8 cellular contexts compared by ENCODE assay signal in the genomic region with DNA sequence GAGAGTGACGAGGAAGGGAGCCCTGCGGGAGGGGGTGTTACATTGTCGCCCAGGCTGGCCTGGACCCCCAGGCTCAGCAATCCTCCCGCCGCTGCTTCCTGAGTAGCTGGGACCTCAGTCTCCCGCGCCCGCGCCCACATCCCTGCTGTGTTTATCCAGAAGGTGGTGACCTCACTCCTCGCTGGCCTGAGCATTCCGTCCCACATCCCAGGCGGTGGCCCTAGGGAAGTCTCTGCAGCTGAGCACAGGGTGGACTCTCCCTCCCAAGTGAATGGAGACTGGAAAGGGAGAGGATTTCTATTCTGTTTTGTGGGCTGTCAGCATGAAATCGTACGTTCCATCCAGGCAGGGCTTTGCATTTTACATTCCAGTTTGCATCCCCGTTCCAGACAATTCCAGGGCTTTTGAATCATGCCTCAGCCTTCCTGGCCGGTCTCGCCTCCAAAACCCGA. TPM values are rescaled to one million over a fixed set of nuclear protein-coding genes. Genes with fewer than 3 reads are reported as not detected.
A peak's percentile ranks its signal among the peaks of the same experiment; 100 is the strongest.
DNase-seq lines count a peak whose midpoint lies in the region; ATAC-seq and TF ChIP-seq lines count a peak whose summit lies in the region.

No MANE protein-coding gene starts in this region.

- H3K4me1 Mint-ChIP-seq in natural killer cell treated with Interleukin-12 subunit alpha and Interleukin-12 subunit beta and Interleukin-15 and Interleukin-18, amount 100 ng/mL, for 72 hours (ENCODE audit: low read depth in 2 of 2) = peaks cover 16 to 17% of the 10 kb centered on the region in 2 donors

- DNase-seq in activated gamma-delta T cell treated with Interleukin-2 at 50 U/mL for 16 hours (peak; percentile 4), activated gamma-delta T cell (lab: John Stamatoyannopoulos, UW) (no peak), SK-N-MC (ENCODE audit: low read depth, low spot score) (no peak), fibroblast of lung (ENCODE audit: low read depth in 2 of 2) (peak in 1 of 2 donors; percentile 69), NOMO-1 (lab: John Stamatoyannopoulos, UW; ENCODE audit: unreplicated experiment in 2 of 2) (no peak), NCI-H2171 treated with DMSO at 0.1 percent for 48 hours (lab: John Stamatoyannopoulos, UW) (no peak), occipital lobe (lab: John Stamatoyannopoulos, UW) (no peak)
- DNase-seq in natural killer cell treated with Interleukin-12 subunit alpha and Interleukin-12 subunit beta and Interleukin-15 and Interleukin-18, amount 100 ng/mL, for 72 hours (ENCODE audit: low spot score) = no peak

- peak overlapping the region; percentile 92 for H3K4me3 Mint-ChIP-seq in natural killer cell treated with Interleukin-12 subunit alpha and Interleukin-12 subunit beta and Interleukin-15 and Interleukin-18, amount 100 ng/mL, for 72 hours

- no peak overlapping the region for H3K27ac ChIP-seq in SK-N-MC
- H3K27ac ChIP-seq in fibroblast of lung (ENCODE audit: insufficient read depth, low read length) = peak overlapping the region; percentile 59

- peak overlapping the region; percentile 87 to 88 for H3K27ac Mint-ChIP-seq in natural killer cell treated with Interleukin-12 subunit alpha and Interleukin-12 subunit beta and Interleukin-15 and Interleukin-18, amount 100 ng/mL, for 72 hours

- no peak for TF ChIP-seq CTCF in fibroblast of lung (conservative IDR thresholded peaks at IDR 0.05 in 1 of 2, IDR thresholded peaks at IDR 0.05 in 1 of 2; ENCODE audit: low read depth in 1 of 2, low read length in 2 of 2)

- no peaks in the 10 kb centered on the region for H3K27me3 Mint-ChIP-seq in natural killer cell treated with Interleukin-12 subunit alpha and Interleukin-12 subunit beta and Interleukin-15 and Interleukin-18, amount 100 ng/mL, for 72 hours

- H3K36me3 ChIP-seq in SK-N-MC (ENCODE audit: insufficient read depth, low read length) (peaks cover 12% of the 10 kb centered on the region), fibroblast of lung (ENCODE audit: control insufficient read depth, insufficient read depth, low read length) (peaks cover 2% of the 10 kb centered on the region)

- no peak overlapping the region for H3K9ac ChIP-seq in SK-N-MC (ENCODE audit: insufficient read length)
- H3K9ac ChIP-seq in fibroblast of lung (ENCODE audit: insufficient read depth, low read length) = peak overlapping the region; percentile 43

- peaks cover 17% of the 10 kb centered on the region for H3K36me3 Mint-ChIP-seq in natural killer cell treated with Interleukin-12 subunit alpha and Interleukin-12 subunit beta and Interleukin-15 and Interleukin-18, amount 100 ng/mL, for 72 hours

- peak overlapping the region; percentile 83 for H3K4me2 ChIP-seq in fibroblast of lung (ENCODE audit: extremely low read depth, insufficient read depth, low read length)

- no peaks in the 10 kb centered on the region for H3K4me1 ChIP-seq in fibroblast of lung (ENCODE audit: control insufficient read depth, extremely low read depth, insufficient read depth, low read length)

- no peak for ATAC-seq in natural killer cell treated with Interleukin-12 subunit alpha and Interleukin-12 subunit beta and Interleukin-15 and Interleukin-18, amount 100 ng/mL, for 72 hours

- H3K27me3 ChIP-seq in fibroblast of lung (ENCODE audit: control insufficient read depth, insufficient read depth, low read length) = no peaks in the 10 kb centered on the region

- H3K9me3 ChIP-seq in SK-N-MC (ENCODE audit: low read depth, low read length) (no peaks in the 10 kb centered on the region), fibroblast of lung (ENCODE audit: control insufficient read depth, insufficient read depth, low read depth, low read length) (no peaks in the 10 kb centered on the region)

- peaks cover 7% of the 10 kb centered on the region for H3K9me3 Mint-ChIP-seq in natural killer cell treated with Interleukin-12 subunit alpha and Interleukin-12 subunit beta and Interleukin-15 and Interleukin-18, amount 100 ng/mL, for 72 hours

- H3K79me2 ChIP-seq in fibroblast of lung (ENCODE audit: control insufficient read depth, insufficient read depth, low read length) = no peaks in the 10 kb centered on the region

- peak overlapping the region; percentile 85 for H2AFZ ChIP-seq in fibroblast of lung (ENCODE audit: low read length)

- H4K20me1 ChIP-seq in fibroblast of lung (ENCODE audit: control insufficient read depth, extremely low read depth, insufficient read depth, low read length) = no peaks in the 10 kb centered on the region

- H3K4me3 ChIP-seq in SK-N-MC = peak overlapping the region; percentile 97
- H3K4me3 ChIP-seq in fibroblast of lung (replicated peaks in 1 of 4; ENCODE audit: control extremely low read depth in 1 of 4, insufficient read depth in 1 of 4, low read depth in 3 of 4, low read length in 4 of 4) = peak overlapping the region; percentile 14 to 81 (median 52)

RNA-seq across cellular contexts. Expression of a gene that starts 0.4 kb away (rescaled TPM):
- total RNA-seq in fibroblast of lung (13.1 and 14.7 TPM in 2 replicates), occipital lobe (33.7 TPM)
- polyA plus RNA-seq in fibroblast of lung = 3.7 and 5.3 TPM in 2 replicates
- 3.8 and 4.0 TPM in 2 replicates for polyA plus RNA-seq in fibroblast of lung (2012)
- polyA minus RNA-seq in fibroblast of lung (ENCODE audit: low replicate concordance) = 3.7 and 5.4 TPM in 2 replicates
- total RNA-seq in natural killer cell treated with Interleukin-12 subunit alpha and Interleukin-12 subunit beta and Interleukin-15 and Interleukin-18, amount 100 ng/mL, for 72 hours = 10 to 100 TPM in 1 of 2 donors, 1 to 10 TPM in 1; 7.7 to 13.5 TPM

RNA-seq across cellular contexts. Expression of a gene that starts 29.0 kb away (rescaled TPM):
- total RNA-seq in fibroblast of lung = 6.8 and 7.4 TPM in 2 replicates
- 1.8 and 4.8 TPM in 2 replicates for polyA plus RNA-seq in fibroblast of lung
- 1.1 and 4.4 TPM in 2 replicates for polyA plus RNA-seq in fibroblast of lung (2012)
- polyA minus RNA-seq in fibroblast of lung (ENCODE audit: low replicate concordance) = 0.48 and 0.98 TPM in 2 replicates
- total RNA-seq in natural killer cell treated with Interleukin-12 subunit alpha and Interleukin-12 subunit beta and Interleukin-15 and Interleukin-18, amount 100 ng/mL, for 72 hours = 10 to 100 TPM; 12.3 to 18.6 TPM
- 37.1 TPM for total RNA-seq in occipital lobe

RNA-seq across cellular contexts. Expression of a gene that starts 37.2 kb away (rescaled TPM):
- total RNA-seq in fibroblast of lung = 9.2 and 10.7 TPM in 2 replicates
- 7.6 and 11.5 TPM in 2 replicates for polyA plus RNA-seq in fibroblast of lung
- polyA plus RNA-seq in fibroblast of lung (2012) = 3.8 and 6.0 TPM in 2 replicates
- polyA minus RNA-seq in fibroblast of lung (ENCODE audit: low replicate concordance) = 1.7 and 3.6 TPM in 2 replicates
- total RNA-seq in natural killer cell treated with Interleukin-12 subunit alpha and Interleukin-12 subunit beta and Interleukin-15 and Interleukin-18, amount 100 ng/mL, for 72 hours = 10 to 100 TPM; 10.9 to 15.4 TPM
- total RNA-seq in occipital lobe = 20.7 TPM
